Comparison of ENCODE assay signal across 24 cellular contexts in genomic region chr5:95993261-95993660, GRCh38. TPM values are rescaled to one million over a fixed set of nuclear protein-coding genes. Genes with fewer than 3 reads are reported as not detected.
DNase-seq lines count a peak whose midpoint lies in the region; ATAC-seq, FAIRE-seq and TF ChIP-seq lines count a peak whose summit lies in the region.
"Had no signal": no experiment of that assay in that cellular context is flagged by ENCODE, and none has a peak within 500 bp of the region (broad histone marks: within the 10 kb centered on the region; RNA-seq: fewer than 3 reads in every experiment).

No MANE protein-coding gene starts in this region.

- no peak overlapping the region for H3K4me3 ChIP-seq in Karpas-422 (ENCODE audit: low read length)
- H3K4me3 ChIP-seq in K562: no peak overlapping the region
- H3K4me3 ChIP-seq in psoas muscle: no peak overlapping the region
- H3K4me3 ChIP-seq: A549; BLaER1 treated with 17β-estradiol and CSF1 and Interleukin-3, amounts not matched to agents 10 nM and 100 nM; GM12878; GM23338; HAP-1 had no signal

- intact Hi-C loops in K562 (cut with micrococcal nuclease): no loop called here
- intact Hi-C loops in psoas muscle (cut with DNase I): no loop called here

- BruUV-seq in K562 (replicated peaks; lab: Mats Ljungman, UMichigan): no TSS peak

- H3K27ac ChIP-seq in Karpas-422 (ENCODE audit: low read length) (no peak overlapping the region), K562 (ENCODE audit: extremely low read depth, low read depth, low read length) (no peak overlapping the region), psoas muscle (no peak overlapping the region)
- H3K27ac ChIP-seq: A549; BLaER1 treated with 17β-estradiol and CSF1 and Interleukin-3, amounts not matched to agents 10 nM and 100 nM had no signal

- no peaks in the 10 kb centered on the region for H3K9me2 ChIP-seq in Karpas-422 (replicated peaks; ENCODE audit: insufficient read depth, low read length)

- H2AFZ ChIP-seq in Karpas-422 (ENCODE audit: low read length): no peak overlapping the region
- no peak overlapping the region for H2AFZ ChIP-seq in K562 (ENCODE audit: low read depth, low read length)
- H2AFZ ChIP-seq: GM23338 had no signal

- H3K9me1 ChIP-seq in K562 (ENCODE audit: control insufficient read depth, insufficient read depth, low read length): no peaks in the 10 kb centered on the region

- H4K20me1 ChIP-seq in Karpas-422 (ENCODE audit: insufficient read depth, low read depth, low read length): no peaks in the 10 kb centered on the region
- H4K20me1 ChIP-seq in K562 (replicated peaks; ENCODE audit: control insufficient read depth, insufficient read depth, low read length): no peaks in the 10 kb centered on the region
- H4K20me1 ChIP-seq: BLaER1 treated with 17β-estradiol and CSF1 and Interleukin-3, amounts not matched to agents 10 nM and 100 nM had no signal

- no peaks in the 10 kb centered on the region for H3K9me3 ChIP-seq in Karpas-422 (ENCODE audit: low read length)
- H3K9me3 ChIP-seq in K562 (replicated peaks; ENCODE audit: control insufficient read depth, insufficient read depth, low read depth, low read length): no peaks in the 10 kb centered on the region
- no peaks in the 10 kb centered on the region for H3K9me3 ChIP-seq in psoas muscle
- H3K9me3 ChIP-seq: A549; BE2C; BLaER1 treated with 17β-estradiol and CSF1 and Interleukin-3, amounts not matched to agents 10 nM and 100 nM; HAP-1 had no signal

- no peaks in the 10 kb centered on the region for H3K79me2 ChIP-seq in Karpas-422 (ENCODE audit: low read length)
- no peaks in the 10 kb centered on the region for H3K79me2 ChIP-seq in K562 (ENCODE audit: control insufficient read depth, insufficient read depth, low read length)

- TF ChIP-seq POLR2A in H54 (IDR thresholded peaks at IDR 0.05; ENCODE audit: low read depth, low read length) (no peak), K562 (conservative IDR thresholded peaks at IDR 0.05) (no peak)

- POLR2A ChIA-PET in K562 (lab: Yijun Ruan, JAX): no interaction called here

- H3K4me2 ChIP-seq in Karpas-422 (ENCODE audit: low read depth, low read length, poor library complexity, severe bottlenecking): no peak overlapping the region
- no peak overlapping the region for H3K4me2 ChIP-seq in K562 (ENCODE audit: insufficient read depth, low read length)
- H3K4me2 ChIP-seq: A549; BLaER1 treated with 17β-estradiol and CSF1 and Interleukin-3, amounts not matched to agents 10 nM and 100 nM; GM23338 had no signal

- H3K36me3 ChIP-seq in Karpas-422 (ENCODE audit: insufficient read depth, low read length) (no peaks in the 10 kb centered on the region), K562 (ENCODE audit: control insufficient read depth, insufficient read depth, low read length) (no peaks in the 10 kb centered on the region), psoas muscle (ENCODE audit: insufficient read depth in 1 of 2, low read depth in 1 of 2) (no peaks in the 10 kb centered on the region)
- H3K36me3 ChIP-seq: BE2C; BLaER1 treated with 17β-estradiol and CSF1 and Interleukin-3, amounts not matched to agents 10 nM and 100 nM; HAP-1 had no signal

- TF ChIP-seq EP300 in K562 (IDR thresholded peaks at IDR 0.05; ENCODE audit: low read length): no peak

- ATAC-seq in K562 (peak; percentile 77), GM21526 (IDR thresholded peaks at IDR 0.05; ENCODE audit: low FRiP score, unreplicated experiment) (no peak), psoas muscle (no peak)
- ATAC-seq: A549, GM12878, GM23338 had no signal

- H3K4me1 ChIP-seq in Karpas-422 (ENCODE audit: low read length) (no peaks in the 10 kb centered on the region), K562 (replicated peaks in 1 of 2; ENCODE audit: control insufficient read depth in 2 of 2, insufficient read depth in 2 of 2, low read length in 2 of 2) (peaks cover 0 to 5% of the 10 kb centered on the region in 2 experiments; a peak in 2 of 5 replicates), psoas muscle (no peaks in the 10 kb centered on the region)
- H3K4me1 ChIP-seq: A549; BE2C; BLaER1 treated with 17β-estradiol and CSF1 and Interleukin-3, amounts not matched to agents 10 nM and 100 nM; HAP-1 had no signal

- peak; percentile 38 for FAIRE-seq in H54 (lab: Jason Lieb, UNC)
- FAIRE-seq in K562 (lab: Jason Lieb, UNC): no peak
- FAIRE-seq: A549, D721Med, GM12878, GM19239 had no signal

- no peak for TF ChIP-seq CTCF in K562 (IDR thresholded peaks at IDR 0.05 in 2 of 3, conservative IDR thresholded peaks at IDR 0.05 in 1 of 3; ENCODE audit: insufficient read depth in 2 of 3, low read depth in 1 of 3, low read length in 3 of 3)
- TF ChIP-seq CTCF in psoas muscle (IDR thresholded peaks at IDR 0.05): no peak

- no peak for TF ChIP-seq RAD21 in K562 (CRISPR knock-in tag; conservative IDR thresholded peaks at IDR 0.05 in 1 of 2, IDR thresholded peaks at IDR 0.05 in 1 of 2)

- no peak overlapping the region for H3K9ac ChIP-seq in Karpas-422 (ENCODE audit: low read length)
- no peak overlapping the region for H3K9ac ChIP-seq in K562 (ENCODE audit: insufficient read depth in 1 of 2, low read depth in 2 of 2, low read length in 2 of 2)
- H3K9ac ChIP-seq: BLaER1 treated with 17β-estradiol and CSF1 and Interleukin-3, amounts not matched to agents 10 nM and 100 nM had no signal

- no peaks in the 10 kb centered on the region for H3K27me3 ChIP-seq in Karpas-422 (ENCODE audit: low read length)
- no peaks in the 10 kb centered on the region for H3K27me3 ChIP-seq in K562 (ENCODE audit: control insufficient read depth in 2 of 2, insufficient read depth in 2 of 2, low read length in 2 of 2)
- no peaks in the 10 kb centered on the region for H3K27me3 ChIP-seq in psoas muscle (ENCODE audit: insufficient read depth in 3 of 3, low read length in 2 of 3)
- H3K27me3 ChIP-seq: BE2C; BLaER1 treated with 17β-estradiol and CSF1 and Interleukin-3, amounts not matched to agents 10 nM and 100 nM had no signal

- DNase-seq in H54 (ENCODE audit: insufficient read length, low spot score) (no peak), Karpas-422 (peak; percentile 10), K562 (ENCODE audit: extremely low read depth in 1 of 4, low spot score in 3 of 4) (peak in 2 of 4 experiments; percentile 13 to 53), psoas muscle (no peak), iPS-NIHi7 (ENCODE audit: extremely low spot score) (no peak)
- DNase-seq: 8988T; ACHN; AML-193; BE2C; CD4-positive, alpha-beta T cell; CD8-positive, alpha-beta memory T cell; DMS 273 treated with DMSO at 0.1 percent for 48 hours; DMS79; EL; GDM1; HFFc6 had no signal

- in situ Hi-C loops in K562 (cut with MboI): no loop called here

- CTCF ChIA-PET in K562 (lab: Yijun Ruan, JAX; ENCODE audit: low intra/inter-chr PET ratio): no interaction called here

TF ChIP-seq in K562, 482 proteins besides CTCF, POLR2A, EP300 and RAD21:
- TF ChIP-seq PRDM10 (IDR thresholded peaks at IDR 0.05; ENCODE audit: partially characterized antibody) (peak; percentile 84), ZNF232 (CRISPR knock-in tag; IDR thresholded peaks at IDR 0.05) (no peak), MYNN (IDR thresholded peaks at IDR 0.05) (no peak), MYNN (CRISPR knock-in tag; IDR thresholded peaks at IDR 0.05) (no peak), RCOR1 (IDR thresholded peaks at IDR 0.05; ENCODE audit: borderline replicate concordance in 1 of 2, low read depth in 2 of 2, low read length in 2 of 2) (0 out of 4 replicates have a peak, but pooled peaks of 1 of the 2 experiments have one; percentile 8)
TF ChIP-seq in K562: peak in this region for 2.

RNA-seq across cellular contexts. Expression of gene ELL2, which starts 31.6 kb away (rescaled TPM):
- total RNA-seq in Karpas-422 (2014; rRNA removed; shearing (Covaris generic); ENCODE audit: low replicate concordance): 0.32 and 0.48 TPM in 2 replicates
- total RNA-seq in K562 (2011; cell fraction: chromatin; rRNA removed; ENCODE audit: low replicate concordance): 31.2 and 65.3 TPM in 2 replicates
- 11.2 and 15.0 TPM in 2 replicates for total RNA-seq in K562 (2011; cell fraction: nucleolus; rRNA removed)
- total RNA-seq in K562 (2011; cell fraction: nucleoplasm; rRNA removed): 29.9 and 45.8 TPM in 2 replicates
- total RNA-seq in K562 (2014; rRNA removed) (14.0 and 18.3 TPM in 2 replicates), K562 (2014; rRNA removed; fragmentation: Illumina TruSeq; extraction: Trizol) (14.7 and 17.1 TPM in 2 replicates), K562 (2015; rRNA removed; fragmentation: Illumina TruSeq; extraction: Trizol) (10.1 and 12.5 TPM in 2 replicates), K562 (2021) (16.2 and 23.1 TPM in 2 replicates), psoas muscle (10 to 100 TPM; 16.2 to 59.8 (median 32.1) TPM)
- polyA plus RNA-seq in K562 (2011; rRNA removed) (11.1 and 16.3 TPM in 2 replicates), K562 (2014; fragmentation: Illumina TruSeq; extraction: Trizol) (11.4 and 14.5 TPM in 2 replicates), K562 (2014; fragmentation: Nextera tagmentation; extraction: Ambion mirVana) (1 to 10 TPM; 4.3 to 6.8 TPM), K562 (2014; rRNA removed) (9.0 and 14.6 TPM in 2 replicates), psoas muscle (10 to 100 TPM; 30.4 to 39.8 (median 39.6) TPM)
- polyA plus RNA-seq in K562 (2011; cell fraction: cytosol; rRNA removed): 4.0 and 4.7 TPM in 2 replicates
- 13.8 and 14.7 TPM in 2 replicates for polyA plus RNA-seq in K562 (2011; cell fraction: nucleus; rRNA removed)
- polyA plus RNA-seq in K562 (2012): 8.3 and 11.9 TPM in 2 replicates
- 21.9 and 28.0 TPM in 2 replicates for polyA minus RNA-seq in K562 (2011; rRNA and poly(A)+ RNA removed)
- polyA minus RNA-seq in K562 (2011; cell fraction: cytosol; rRNA and poly(A)+ RNA removed): 4.8 and 11.7 TPM in 2 replicates
- polyA minus RNA-seq in K562 (2011; cell fraction: nucleus; rRNA and poly(A)+ RNA removed): 21.4 and 33.0 TPM in 2 replicates
